Comparison of ENCODE assay signal across 8 cellular contexts in genomic region chr3:48478631-48479555, GRCh38. TPM values are rescaled to one million over a fixed set of nuclear protein-coding genes. Genes with fewer than 3 reads are reported as not detected.
DNase-seq lines count a peak whose midpoint lies in the region; ATAC-seq, FAIRE-seq and TF ChIP-seq lines count a peak whose summit lies in the region.

No MANE protein-coding gene starts in this region.

- TF ChIP-seq CTCF in dorsolateral prefrontal cortex (IDR thresholded peaks at IDR 0.05 in 54 of 56, conservative IDR thresholded peaks at IDR 0.05 in 2 of 56; ENCODE audit: low read depth in 1 of 56, partially characterized antibody in 56 of 56), result no peak

- DNase-seq in GM18507 (ENCODE audit: extremely low spot score, insufficient read length, low read depth) (no peak), T follicular helper cell (ENCODE audit: low read depth) (peak; percentile 49), dorsolateral prefrontal cortex (no peak), NCI-H1105 treated with DMSO at 0.1 percent for 48 hours (lab: John Stamatoyannopoulos, UW) (no peak), RCC 7860 (ENCODE audit: low spot score) (no peak)
- peak; percentile 57 for DNase-seq in activated naive CD8-positive, alpha-beta T cell treated with anti-CD3 and anti-CD28 coated beads for 36 hours
- peak; percentile 43 for DNase-seq in stimulated activated CD4-positive, alpha-beta T cell treated with anti-CD3 and anti-CD28 coated beads, Interleukin-4, amount 100 ng/mL, for 1 hour

- peak overlapping the region; percentile 47 for H3K4me3 Mint-ChIP-seq in activated naive CD8-positive, alpha-beta T cell treated with anti-CD3 and anti-CD28 coated beads for 36 hours

- H3K27ac Mint-ChIP-seq in activated naive CD8-positive, alpha-beta T cell treated with anti-CD3 and anti-CD28 coated beads for 36 hours, result peak overlapping the region; percentile 89

- H3K36me3 Mint-ChIP-seq in activated naive CD8-positive, alpha-beta T cell treated with anti-CD3 and anti-CD28 coated beads for 36 hours, result peaks cover 2% of the 10 kb centered on the region

- no peaks in the 10 kb centered on the region for H3K27me3 Mint-ChIP-seq in activated naive CD8-positive, alpha-beta T cell treated with anti-CD3 and anti-CD28 coated beads for 36 hours

- FAIRE-seq in GM18507 (lab: Jason Lieb, UNC) (peak; percentile 85), RCC 7860 (lab: Jason Lieb, UNC) (no peak)

- no peak for ATAC-seq in HG03108 (IDR thresholded peaks at IDR 0.05; ENCODE audit: unreplicated experiment)

- H3K9me3 Mint-ChIP-seq in activated naive CD8-positive, alpha-beta T cell treated with anti-CD3 and anti-CD28 coated beads for 36 hours, result no peaks in the 10 kb centered on the region

- no peak overlapping the region for H3K27ac ChIP-seq in dorsolateral prefrontal cortex

- intact Hi-C loops in dorsolateral prefrontal cortex (cut with DNase I), result no loop called here

- no peaks in the 10 kb centered on the region for H3K27me3 ChIP-seq in dorsolateral prefrontal cortex

- no peak overlapping the region for H3K4me3 ChIP-seq in dorsolateral prefrontal cortex

- H3K4me1 Mint-ChIP-seq in activated naive CD8-positive, alpha-beta T cell treated with anti-CD3 and anti-CD28 coated beads for 36 hours, result peaks cover 23% of the 10 kb centered on the region

RNA-seq across cellular contexts. Expression of gene SHISA5, which starts 25.1 kb away (rescaled TPM):
- total RNA-seq in activated naive CD8-positive, alpha-beta T cell treated with anti-CD3 and anti-CD28 coated beads for 36 hours, result 10 to 100 TPM; 68.8 to 73.5 TPM
- total RNA-seq in dorsolateral prefrontal cortex, result 100 to 1,000 TPM in 56 of 120 experiments, 10 to 100 TPM in 64; 71.6 to 162 (median 99.2) TPM

RNA-seq across cellular contexts. Expression of gene ATRIP, which starts 32.4 kb away (rescaled TPM):
- 10 to 100 TPM; 17.3 to 17.9 TPM for total RNA-seq in activated naive CD8-positive, alpha-beta T cell treated with anti-CD3 and anti-CD28 coated beads for 36 hours
- total RNA-seq in dorsolateral prefrontal cortex, result 10 to 100 TPM in 5 of 120 experiments, 1 to 10 TPM in 115; 3.5 to 10.4 (median 6.0) TPM

RNA-seq across cellular contexts. Expression of gene TMA7, which starts 38.8 kb away (rescaled TPM):
- 100 to 1,000 TPM; 398 to 421 TPM for total RNA-seq in activated naive CD8-positive, alpha-beta T cell treated with anti-CD3 and anti-CD28 coated beads for 36 hours
- total RNA-seq in dorsolateral prefrontal cortex, result 100 to 1,000 TPM; 127 to 251 (median 193) TPM

RNA-seq across cellular contexts. Expression of gene CCDC51, which starts 39.0 kb away (rescaled TPM):
- 10 to 100 TPM; 28.2 to 29.5 TPM for total RNA-seq in activated naive CD8-positive, alpha-beta T cell treated with anti-CD3 and anti-CD28 coated beads for 36 hours
- total RNA-seq in dorsolateral prefrontal cortex, result 10 to 100 TPM in 60 of 120 experiments, 1 to 10 TPM in 60; 5.5 to 17.7 (median 10.0) TPM

RNA-seq across cellular contexts. Expression of gene PLXNB1, which starts 49.0 kb away (rescaled TPM):
- 1 to 10 TPM; 1.6 to 2.4 TPM for total RNA-seq in activated naive CD8-positive, alpha-beta T cell treated with anti-CD3 and anti-CD28 coated beads for 36 hours
- total RNA-seq in dorsolateral prefrontal cortex, result 100 to 1,000 TPM in 116 of 120 experiments, 10 to 100 TPM in 4; 88.5 to 492 (median 177) TPM

Comparison
In these comparisons a context has a peak if more than half of its experiments do, and no peak if none do; other contexts are left out.
1. DNase-seq: peak in T follicular helper cell (single experiment), activated naive CD8-positive, alpha-beta T cell treated with anti-CD3 and anti-CD28 coated beads for 36 hours (single experiment) and stimulated activated CD4-positive, alpha-beta T cell treated with anti-CD3 and anti-CD28 coated beads, Interleukin-4, amount 100 ng/mL, for 1 hour (single experiment); none in GM18507 (single experiment), dorsolateral prefrontal cortex (0 of 10), NCI-H1105 treated with DMSO at 0.1 percent for 48 hours (single experiment) and RCC 7860 (single experiment).